1 cellular context compared by ENCODE assay signal in the genomic region with DNA sequence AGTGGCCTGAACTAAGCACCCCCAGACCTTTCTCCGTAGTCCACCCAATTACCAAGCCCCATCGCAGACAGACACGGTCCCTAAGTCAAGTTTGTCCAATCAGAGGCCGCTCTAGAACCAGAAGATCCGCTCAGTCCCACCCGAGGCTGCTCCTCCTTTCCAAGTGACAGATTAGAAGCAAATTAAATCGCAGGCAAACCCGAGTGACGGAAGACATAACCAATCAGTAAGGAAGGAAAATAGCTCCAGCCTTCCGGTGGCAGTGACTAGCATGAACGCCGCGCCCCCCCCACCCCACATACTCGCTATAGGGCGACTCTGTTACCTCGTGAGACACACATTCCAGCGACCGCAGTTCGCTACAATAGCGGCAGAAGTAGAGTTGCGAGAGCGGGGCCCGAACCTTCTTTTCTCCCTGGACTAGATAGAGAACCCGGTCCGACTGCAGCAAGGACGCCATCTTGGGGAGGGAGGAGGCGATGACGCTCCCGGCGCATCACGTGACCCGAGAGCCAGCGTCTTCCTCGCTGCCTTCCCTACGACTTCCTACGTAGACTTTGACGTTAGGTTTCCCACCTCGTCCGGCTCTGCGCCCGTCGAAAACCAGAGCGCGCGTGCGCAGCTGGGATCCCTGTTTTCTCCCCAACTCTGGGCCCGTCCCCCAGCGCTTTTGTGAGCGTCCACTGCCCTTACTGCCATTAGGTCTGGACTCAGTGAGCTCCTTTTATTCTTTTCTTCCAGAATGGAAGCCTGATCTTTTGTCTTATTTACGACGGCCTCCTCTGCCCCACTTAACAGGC.
A peak's percentile ranks its signal among the peaks of the same experiment; 100 is the strongest.
TF ChIP-seq lines count a peak whose summit lies in the region.

A gene (minus strand): TSS at position 484 of the 800 bp plus-strand sequence. CDS start 24 bp downstream, at position 460.

TF ChIP-seq in HEK293, 187 proteins besides CTCF, POLR2A, EP300 and RAD21 (continued from another document and continues in another):
- TF ChIP-seq, protein P1, sequence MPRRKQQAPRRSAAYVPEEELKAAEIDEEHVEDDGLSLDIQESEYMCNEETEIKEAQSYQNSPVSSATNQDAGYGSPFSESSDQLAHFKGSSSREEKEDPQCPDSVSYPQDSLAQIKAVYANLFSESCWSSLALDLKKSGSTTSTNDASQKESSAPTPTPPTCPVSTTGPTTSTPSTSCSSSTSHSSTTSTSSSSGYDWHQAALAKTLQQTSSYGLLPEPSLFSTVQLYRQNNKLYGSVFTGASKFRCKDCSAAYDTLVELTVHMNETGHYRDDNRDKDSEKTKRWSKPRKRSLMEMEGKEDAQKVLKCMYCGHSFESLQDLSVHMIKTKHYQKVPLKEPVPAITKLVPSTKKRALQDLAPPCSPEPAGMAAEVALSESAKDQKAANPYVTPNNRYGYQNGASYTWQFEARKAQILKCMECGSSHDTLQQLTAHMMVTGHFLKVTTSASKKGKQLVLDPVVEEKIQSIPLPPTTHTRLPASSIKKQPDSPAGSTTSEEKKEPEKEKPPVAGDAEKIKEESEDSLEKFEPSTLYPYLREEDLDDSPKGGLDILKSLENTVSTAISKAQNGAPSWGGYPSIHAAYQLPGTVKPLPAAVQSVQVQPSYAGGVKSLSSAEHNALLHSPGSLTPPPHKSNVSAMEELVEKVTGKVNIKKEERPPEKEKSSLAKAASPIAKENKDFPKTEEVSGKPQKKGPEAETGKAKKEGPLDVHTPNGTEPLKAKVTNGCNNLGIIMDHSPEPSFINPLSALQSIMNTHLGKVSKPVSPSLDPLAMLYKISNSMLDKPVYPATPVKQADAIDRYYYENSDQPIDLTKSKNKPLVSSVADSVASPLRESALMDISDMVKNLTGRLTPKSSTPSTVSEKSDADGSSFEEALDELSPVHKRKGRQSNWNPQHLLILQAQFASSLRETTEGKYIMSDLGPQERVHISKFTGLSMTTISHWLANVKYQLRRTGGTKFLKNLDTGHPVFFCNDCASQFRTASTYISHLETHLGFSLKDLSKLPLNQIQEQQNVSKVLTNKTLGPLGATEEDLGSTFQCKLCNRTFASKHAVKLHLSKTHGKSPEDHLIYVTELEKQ (tag by site-specific recombination; IDR thresholded peaks at IDR 0.05; ENCODE audit: borderline replicate concordance): no peak; the same call in 1 of the 2 replicates
- no peak for TF ChIP-seq ZNF707 (tag by site-specific recombination; IDR thresholded peaks at IDR 0.05)
- no peak for TF ChIP-seq GFI1B (tag by site-specific recombination; IDR thresholded peaks at IDR 0.05)
- TF ChIP-seq, protein P2, sequence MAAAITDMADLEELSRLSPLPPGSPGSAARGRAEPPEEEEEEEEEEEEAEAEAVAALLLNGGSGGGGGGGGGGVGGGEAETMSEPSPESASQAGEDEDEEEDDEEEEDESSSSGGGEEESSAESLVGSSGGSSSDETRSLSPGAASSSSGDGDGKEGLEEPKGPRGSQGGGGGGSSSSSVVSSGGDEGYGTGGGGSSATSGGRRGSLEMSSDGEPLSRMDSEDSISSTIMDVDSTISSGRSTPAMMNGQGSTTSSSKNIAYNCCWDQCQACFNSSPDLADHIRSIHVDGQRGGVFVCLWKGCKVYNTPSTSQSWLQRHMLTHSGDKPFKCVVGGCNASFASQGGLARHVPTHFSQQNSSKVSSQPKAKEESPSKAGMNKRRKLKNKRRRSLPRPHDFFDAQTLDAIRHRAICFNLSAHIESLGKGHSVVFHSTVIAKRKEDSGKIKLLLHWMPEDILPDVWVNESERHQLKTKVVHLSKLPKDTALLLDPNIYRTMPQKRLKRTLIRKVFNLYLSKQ (tag by site-specific recombination; IDR thresholded peaks at IDR 0.05; ENCODE audit: borderline replicate concordance): no peak
- no peak for TF ChIP-seq ZNF169 (tag by site-specific recombination; IDR thresholded peaks at IDR 0.05)
- no peak for TF ChIP-seq ZBTB1 (tag by site-specific recombination; IDR thresholded peaks at IDR 0.05)
- TF ChIP-seq, protein P3, sequence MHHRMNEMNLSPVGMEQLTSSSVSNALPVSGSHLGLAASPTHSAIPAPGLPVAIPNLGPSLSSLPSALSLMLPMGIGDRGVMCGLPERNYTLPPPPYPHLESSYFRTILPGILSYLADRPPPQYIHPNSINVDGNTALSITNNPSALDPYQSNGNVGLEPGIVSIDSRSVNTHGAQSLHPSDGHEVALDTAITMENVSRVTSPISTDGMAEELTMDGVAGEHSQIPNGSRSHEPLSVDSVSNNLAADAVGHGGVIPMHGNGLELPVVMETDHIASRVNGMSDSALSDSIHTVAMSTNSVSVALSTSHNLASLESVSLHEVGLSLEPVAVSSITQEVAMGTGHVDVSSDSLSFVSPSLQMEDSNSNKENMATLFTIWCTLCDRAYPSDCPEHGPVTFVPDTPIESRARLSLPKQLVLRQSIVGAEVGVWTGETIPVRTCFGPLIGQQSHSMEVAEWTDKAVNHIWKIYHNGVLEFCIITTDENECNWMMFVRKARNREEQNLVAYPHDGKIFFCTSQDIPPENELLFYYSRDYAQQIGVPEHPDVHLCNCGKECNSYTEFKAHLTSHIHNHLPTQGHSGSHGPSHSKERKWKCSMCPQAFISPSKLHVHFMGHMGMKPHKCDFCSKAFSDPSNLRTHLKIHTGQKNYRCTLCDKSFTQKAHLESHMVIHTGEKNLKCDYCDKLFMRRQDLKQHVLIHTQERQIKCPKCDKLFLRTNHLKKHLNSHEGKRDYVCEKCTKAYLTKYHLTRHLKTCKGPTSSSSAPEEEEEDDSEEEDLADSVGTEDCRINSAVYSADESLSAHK (tag by site-specific recombination; IDR thresholded peaks at IDR 0.05): 0 out of 2 replicates have a peak, but pooled peaks have one; percentile 18
- TF ChIP-seq, protein P4, sequence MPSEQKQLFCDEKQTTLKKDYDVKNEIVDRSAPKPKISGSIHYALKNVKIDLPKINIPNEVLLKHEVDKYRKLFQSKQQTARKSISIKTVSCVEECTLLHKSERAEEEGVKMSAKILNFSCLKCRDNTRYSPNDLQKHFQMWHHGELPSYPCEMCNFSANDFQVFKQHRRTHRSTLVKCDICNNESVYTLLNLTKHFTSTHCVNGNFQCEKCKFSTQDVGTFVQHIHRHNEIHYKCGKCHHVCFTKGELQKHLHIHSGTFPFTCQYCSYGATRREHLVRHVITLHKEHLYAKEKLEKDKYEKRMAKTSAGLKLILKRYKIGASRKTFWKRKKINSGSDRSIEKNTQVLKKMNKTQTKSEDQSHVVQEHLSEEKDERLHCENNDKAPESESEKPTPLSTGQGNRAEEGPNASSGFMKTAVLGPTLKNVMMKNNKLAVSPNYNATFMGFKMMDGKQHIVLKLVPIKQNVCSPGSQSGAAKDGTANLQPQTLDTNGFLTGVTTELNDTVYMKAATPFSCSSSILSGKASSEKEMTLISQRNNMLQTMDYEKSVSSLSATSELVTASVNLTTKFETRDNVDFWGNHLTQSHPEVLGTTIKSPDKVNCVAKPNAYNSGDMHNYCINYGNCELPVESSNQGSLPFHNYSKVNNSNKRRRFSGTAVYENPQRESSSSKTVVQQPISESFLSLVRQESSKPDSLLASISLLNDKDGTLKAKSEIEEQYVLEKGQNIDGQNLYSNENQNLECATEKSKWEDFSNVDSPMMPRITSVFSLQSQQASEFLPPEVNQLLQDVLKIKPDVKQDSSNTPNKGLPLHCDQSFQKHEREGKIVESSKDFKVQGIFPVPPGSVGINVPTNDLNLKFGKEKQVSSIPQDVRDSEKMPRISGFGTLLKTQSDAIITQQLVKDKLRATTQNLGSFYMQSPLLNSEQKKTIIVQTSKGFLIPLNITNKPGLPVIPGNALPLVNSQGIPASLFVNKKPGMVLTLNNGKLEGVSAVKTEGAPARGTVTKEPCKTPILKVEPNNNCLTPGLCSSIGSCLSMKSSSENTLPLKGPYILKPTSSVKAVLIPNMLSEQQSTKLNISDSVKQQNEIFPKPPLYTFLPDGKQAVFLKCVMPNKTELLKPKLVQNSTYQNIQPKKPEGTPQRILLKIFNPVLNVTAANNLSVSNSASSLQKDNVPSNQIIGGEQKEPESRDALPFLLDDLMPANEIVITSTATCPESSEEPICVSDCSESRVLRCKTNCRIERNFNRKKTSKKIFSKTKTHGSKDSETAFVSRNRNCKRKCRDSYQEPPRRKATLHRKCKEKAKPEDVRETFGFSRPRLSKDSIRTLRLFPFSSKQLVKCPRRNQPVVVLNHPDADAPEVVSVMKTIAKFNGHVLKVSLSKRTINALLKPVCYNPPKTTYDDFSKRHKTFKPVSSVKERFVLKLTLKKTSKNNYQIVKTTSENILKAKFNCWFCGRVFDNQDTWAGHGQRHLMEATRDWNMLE (tag by site-specific recombination; conservative IDR thresholded peaks at IDR 0.05; ENCODE audit: low read depth): peak; percentile 60
- no peak for TF ChIP-seq ZNF423 (tag by site-specific recombination; IDR thresholded peaks at IDR 0.05)
- peak; percentile 63; the same call in 1 of the 2 replicates for TF ChIP-seq ZBTB20 (tag by site-specific recombination; IDR thresholded peaks at IDR 0.05)
- TF ChIP-seq, protein P5, sequence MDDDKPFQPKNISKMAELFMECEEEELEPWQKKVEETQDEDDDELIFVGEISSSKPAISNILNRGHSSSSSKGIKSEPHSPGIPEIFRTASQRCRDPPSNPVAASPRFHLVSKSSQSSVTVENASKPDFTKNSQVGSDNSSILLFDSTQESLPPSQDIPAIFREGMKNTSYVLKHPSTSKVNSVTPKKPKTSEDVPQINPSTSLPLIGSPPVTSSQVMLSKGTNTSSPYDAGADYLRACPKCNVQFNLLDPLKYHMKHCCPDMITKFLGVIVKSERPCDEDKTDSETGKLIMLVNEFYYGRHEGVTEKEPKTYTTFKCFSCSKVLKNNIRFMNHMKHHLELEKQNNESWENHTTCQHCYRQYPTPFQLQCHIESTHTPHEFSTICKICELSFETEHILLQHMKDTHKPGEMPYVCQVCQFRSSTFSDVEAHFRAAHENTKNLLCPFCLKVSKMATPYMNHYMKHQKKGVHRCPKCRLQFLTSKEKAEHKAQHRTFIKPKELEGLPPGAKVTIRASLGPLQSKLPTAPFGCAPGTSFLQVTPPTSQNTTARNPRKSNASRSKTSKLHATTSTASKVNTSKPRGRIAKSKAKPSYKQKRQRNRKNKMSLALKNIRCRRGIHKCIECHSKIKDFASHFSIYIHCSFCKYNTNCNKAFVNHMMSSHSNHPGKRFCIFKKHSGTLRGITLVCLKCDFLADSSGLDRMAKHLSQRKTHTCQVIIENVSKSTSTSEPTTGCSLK (tag by site-specific recombination; IDR thresholded peaks at IDR 0.05): no peak
- no peak for TF ChIP-seq SCRT2 (tag by site-specific recombination; IDR thresholded peaks at IDR 0.05)
- TF ChIP-seq ZNF114 (tag by site-specific recombination; IDR thresholded peaks at IDR 0.05): no peak
- TF ChIP-seq, protein P6, sequence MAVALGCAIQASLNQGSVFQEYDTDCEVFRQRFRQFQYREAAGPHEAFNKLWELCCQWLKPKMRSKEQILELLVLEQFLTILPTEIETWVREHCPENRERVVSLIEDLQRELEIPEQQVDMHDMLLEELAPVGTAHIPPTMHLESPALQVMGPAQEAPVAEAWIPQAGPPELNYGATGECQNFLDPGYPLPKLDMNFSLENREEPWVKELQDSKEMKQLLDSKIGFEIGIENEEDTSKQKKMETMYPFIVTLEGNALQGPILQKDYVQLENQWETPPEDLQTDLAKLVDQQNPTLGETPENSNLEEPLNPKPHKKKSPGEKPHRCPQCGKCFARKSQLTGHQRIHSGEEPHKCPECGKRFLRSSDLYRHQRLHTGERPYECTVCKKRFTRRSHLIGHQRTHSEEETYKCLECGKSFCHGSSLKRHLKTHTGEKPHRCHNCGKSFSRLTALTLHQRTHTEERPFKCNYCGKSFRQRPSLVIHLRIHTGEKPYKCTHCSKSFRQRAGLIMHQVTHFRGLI (tag by site-specific recombination; IDR thresholded peaks at IDR 0.05): no peak
- TF ChIP-seq ZNF223 (tag by site-specific recombination; IDR thresholded peaks at IDR 0.05): no peak
- TF ChIP-seq ZNF521 (tag by site-specific recombination; IDR thresholded peaks at IDR 0.05): no peak
- TF ChIP-seq ZNF654 (tag by site-specific recombination; IDR thresholded peaks at IDR 0.05; ENCODE audit: low read depth): no peak
- TF ChIP-seq ZNF624 (tag by site-specific recombination; IDR thresholded peaks at IDR 0.05): no peak
- no peak for TF ChIP-seq BCL11A (tag by site-specific recombination; IDR thresholded peaks at IDR 0.05; ENCODE audit: low read depth)
- no peak for TF ChIP-seq ZNF133 (tag by site-specific recombination; IDR thresholded peaks at IDR 0.05)
- peak; percentile 85 for TF ChIP-seq ZXDB (tag by site-specific recombination; IDR thresholded peaks at IDR 0.05)
- no peak for TF ChIP-seq ZNF311 (tag by site-specific recombination; IDR thresholded peaks at IDR 0.05; ENCODE audit: borderline replicate concordance)
- TF ChIP-seq, protein P7, sequence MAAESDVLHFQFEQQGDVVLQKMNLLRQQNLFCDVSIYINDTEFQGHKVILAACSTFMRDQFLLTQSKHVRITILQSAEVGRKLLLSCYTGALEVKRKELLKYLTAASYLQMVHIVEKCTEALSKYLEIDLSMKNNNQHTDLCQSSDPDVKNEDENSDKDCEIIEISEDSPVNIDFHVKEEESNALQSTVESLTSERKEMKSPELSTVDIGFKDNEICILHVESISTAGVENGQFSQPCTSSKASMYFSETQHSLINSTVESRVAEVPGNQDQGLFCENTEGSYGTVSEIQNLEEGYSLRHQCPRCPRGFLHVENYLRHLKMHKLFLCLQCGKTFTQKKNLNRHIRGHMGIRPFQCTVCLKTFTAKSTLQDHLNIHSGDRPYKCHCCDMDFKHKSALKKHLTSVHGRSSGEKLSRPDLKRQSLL (tag by site-specific recombination; IDR thresholded peaks at IDR 0.05): peak; percentile 69; the same call in 1 of the 2 replicates
- TF ChIP-seq ZFP3 (tag by site-specific recombination; IDR thresholded peaks at IDR 0.05; ENCODE audit: low read depth): no peak
- no peak for TF ChIP-seq ZNF146 (tag by site-specific recombination; IDR thresholded peaks at IDR 0.05)
- TF ChIP-seq, protein P8, sequence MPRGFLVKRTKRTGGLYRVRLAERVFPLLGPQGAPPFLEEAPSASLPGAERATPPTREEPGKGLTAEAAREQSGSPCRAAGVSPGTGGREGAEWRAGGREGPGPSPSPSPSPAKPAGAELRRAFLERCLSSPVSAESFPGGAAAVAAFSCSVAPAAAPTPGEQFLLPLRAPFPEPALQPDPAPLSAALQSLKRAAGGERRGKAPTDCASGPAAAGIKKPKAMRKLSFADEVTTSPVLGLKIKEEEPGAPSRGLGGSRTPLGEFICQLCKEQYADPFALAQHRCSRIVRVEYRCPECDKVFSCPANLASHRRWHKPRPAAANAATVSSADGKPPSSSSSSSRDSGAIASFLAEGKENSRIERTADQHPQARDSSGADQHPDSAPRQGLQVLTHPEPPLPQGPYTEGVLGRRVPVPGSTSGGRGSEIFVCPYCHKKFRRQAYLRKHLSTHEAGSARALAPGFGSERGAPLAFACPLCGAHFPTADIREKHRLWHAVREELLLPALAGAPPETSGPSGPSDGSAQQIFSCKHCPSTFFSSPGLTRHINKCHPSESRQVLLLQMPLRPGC (tag by site-specific recombination; IDR thresholded peaks at IDR 0.05): peak; percentile 31; the same call in 1 of the 2 replicates
- TF ChIP-seq WT1 (tag by site-specific recombination; IDR thresholded peaks at IDR 0.05): peak; percentile 81
- no peak for TF ChIP-seq ZNF571 (tag by site-specific recombination; IDR thresholded peaks at IDR 0.05)
- no peak for TF ChIP-seq SALL2 (tag by site-specific recombination; IDR thresholded peaks at IDR 0.05; ENCODE audit: borderline replicate concordance)
- no peak for TF ChIP-seq ZNF558 (tag by site-specific recombination; IDR thresholded peaks at IDR 0.05)
- TF ChIP-seq, protein P9, sequence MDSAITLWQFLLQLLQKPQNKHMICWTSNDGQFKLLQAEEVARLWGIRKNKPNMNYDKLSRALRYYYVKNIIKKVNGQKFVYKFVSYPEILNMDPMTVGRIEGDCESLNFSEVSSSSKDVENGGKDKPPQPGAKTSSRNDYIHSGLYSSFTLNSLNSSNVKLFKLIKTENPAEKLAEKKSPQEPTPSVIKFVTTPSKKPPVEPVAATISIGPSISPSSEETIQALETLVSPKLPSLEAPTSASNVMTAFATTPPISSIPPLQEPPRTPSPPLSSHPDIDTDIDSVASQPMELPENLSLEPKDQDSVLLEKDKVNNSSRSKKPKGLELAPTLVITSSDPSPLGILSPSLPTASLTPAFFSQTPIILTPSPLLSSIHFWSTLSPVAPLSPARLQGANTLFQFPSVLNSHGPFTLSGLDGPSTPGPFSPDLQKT (IDR thresholded peaks at IDR 0.05; ENCODE audit: borderline replicate concordance, low read depth, low read length): no peak
- no peak for TF ChIP-seq ZNF529 (tag by site-specific recombination; IDR thresholded peaks at IDR 0.05; ENCODE audit: insufficient replicate concordance)
